ENCODE assay signal across 1 cellular context in genomic region chr20:49594929-49595311, GRCh38.
A peak's percentile ranks its signal among the peaks of the same experiment; 100 is the strongest.
TF ChIP-seq lines count a peak whose summit lies in the region.

No MANE protein-coding gene starts in this region.

TF ChIP-seq in HepG2, 621 proteins besides CTCF, POLR2A, EP300 and RAD21 (continues in another document):
- 0 out of 2 replicates have a peak, but pooled peaks have one; percentile 29 for TF ChIP-seq ZNF281 (CRISPR knock-in tag; IDR thresholded peaks at IDR 0.05; ENCODE audit: borderline replicate concordance)
- TF ChIP-seq YEATS4 (CRISPR knock-in tag; IDR thresholded peaks at IDR 0.05; ENCODE audit: borderline replicate concordance), result no peak
- TF ChIP-seq HNRNPK (IDR thresholded peaks at IDR 0.05; ENCODE audit: low read depth, low read length, poor library complexity, severe bottlenecking), result no peak
- peak; percentile 8; the same call in 1 of the 2 replicates for TF ChIP-seq ZFY (CRISPR knock-in tag; IDR thresholded peaks at IDR 0.05)
- TF ChIP-seq ZMYM3 (CRISPR knock-in tag; IDR thresholded peaks at IDR 0.05), result peak; percentile 81; the same call in 1 of the 2 replicates
- TF ChIP-seq ZBTB39 (CRISPR knock-in tag; IDR thresholded peaks at IDR 0.05), result 0 out of 2 replicates have a peak, but pooled peaks have one; percentile 20
- no peak for TF ChIP-seq IKZF4 (CRISPR knock-in tag; IDR thresholded peaks at IDR 0.05; ENCODE audit: borderline replicate concordance, low read depth, not compliant biosample characterization)
- TF ChIP-seq CBX5 (CRISPR knock-in tag; IDR thresholded peaks at IDR 0.05; ENCODE audit: borderline replicate concordance), result no peak
- TF ChIP-seq ZNF562 (CRISPR knock-in tag; IDR thresholded peaks at IDR 0.05; ENCODE audit: borderline replicate concordance), result no peak
- 0 out of 2 replicates have a peak, but pooled peaks have one; percentile 17 for TF ChIP-seq ZNF83 (CRISPR knock-in tag; IDR thresholded peaks at IDR 0.05; ENCODE audit: borderline replicate concordance)
- no peak for TF ChIP-seq LRRFIP1 (CRISPR knock-in tag; conservative IDR thresholded peaks at IDR 0.05)
- no peak for TF ChIP-seq SIN3B (IDR thresholded peaks at IDR 0.05; ENCODE audit: low read length)
- TF ChIP-seq GLI4 (CRISPR knock-in tag; IDR thresholded peaks at IDR 0.05; ENCODE audit: borderline replicate concordance), result 0 out of 2 replicates have a peak, but pooled peaks have one; percentile 47
- TF ChIP-seq ZNF574 (CRISPR knock-in tag; IDR thresholded peaks at IDR 0.05), result peak; percentile 52; the same call in 1 of the 2 replicates
- no peak for TF ChIP-seq ZNF598 (CRISPR knock-in tag; IDR thresholded peaks at IDR 0.05; ENCODE audit: borderline replicate concordance)
- no peak for TF ChIP-seq HMG20B (CRISPR knock-in tag; conservative IDR thresholded peaks at IDR 0.05)
- TF ChIP-seq RCOR2 (CRISPR knock-in tag; IDR thresholded peaks at IDR 0.05), result peak; percentile 31; the same call in 1 of the 2 replicates
- TF ChIP-seq CREBL2 (CRISPR knock-in tag; IDR thresholded peaks at IDR 0.05; ENCODE audit: borderline replicate concordance), result 0 out of 2 replicates have a peak, but pooled peaks have one; percentile 76
- TF ChIP-seq ZSCAN29 (CRISPR knock-in tag; conservative IDR thresholded peaks at IDR 0.05), result no peak
- TF ChIP-seq EZH2 (conservative IDR thresholded peaks at IDR 0.05; ENCODE audit: low read depth, low read length), result no peak
- TF ChIP-seq CHCHD3 (CRISPR knock-in tag; IDR thresholded peaks at IDR 0.05), result peak; percentile 63; the same call in 1 of the 2 replicates
- TF ChIP-seq ATF7-NPFF (CRISPR knock-in tag; IDR thresholded peaks at IDR 0.05; ENCODE audit: low read depth), result no peak
- TF ChIP-seq ZNF710 (CRISPR knock-in tag; IDR thresholded peaks at IDR 0.05; ENCODE audit: borderline replicate concordance), result peak; percentile 46; the same call in 1 of the 2 replicates
- no peak for TF ChIP-seq ZNF44 (CRISPR knock-in tag; IDR thresholded peaks at IDR 0.05)
- peak; percentile 33; the same call in 1 of the 2 replicates for TF ChIP-seq ADNP (CRISPR knock-in tag; IDR thresholded peaks at IDR 0.05)
- TF ChIP-seq HOMEZ (CRISPR knock-in tag; IDR thresholded peaks at IDR 0.05; ENCODE audit: low read depth), result no peak
- TF ChIP-seq ETV6 (CRISPR knock-in tag; conservative IDR thresholded peaks at IDR 0.05), result no peak
- TF ChIP-seq JARID2 (CRISPR knock-in tag; IDR thresholded peaks at IDR 0.05; ENCODE audit: insufficient replicate concordance), result no peak
- TF ChIP-seq TBP (CRISPR knock-in tag; IDR thresholded peaks at IDR 0.05), result no peak
- TF ChIP-seq GPBP1L1 (CRISPR knock-in tag; IDR thresholded peaks at IDR 0.05), result no peak
- no peak for TF ChIP-seq SMAD1 (CRISPR knock-in tag; IDR thresholded peaks at IDR 0.05; ENCODE audit: borderline replicate concordance, low read depth)
- TF ChIP-seq FOXK1 (CRISPR knock-in tag; IDR thresholded peaks at IDR 0.05; ENCODE audit: borderline replicate concordance, low read depth), result no peak
- no peak for TF ChIP-seq ZKSCAN5 (CRISPR knock-in tag; IDR thresholded peaks at IDR 0.05)
- peak; percentile 76; the same call in 1 of the 2 replicates for TF ChIP-seq ZNF629 (CRISPR knock-in tag; conservative IDR thresholded peaks at IDR 0.05)
- no peak for TF ChIP-seq ZNF234 (CRISPR knock-in tag; conservative IDR thresholded peaks at IDR 0.05)
- no peak for TF ChIP-seq BCLAF1 (IDR thresholded peaks at IDR 0.05)
